1 cellular context compared by ENCODE assay signal in the genomic region with DNA sequence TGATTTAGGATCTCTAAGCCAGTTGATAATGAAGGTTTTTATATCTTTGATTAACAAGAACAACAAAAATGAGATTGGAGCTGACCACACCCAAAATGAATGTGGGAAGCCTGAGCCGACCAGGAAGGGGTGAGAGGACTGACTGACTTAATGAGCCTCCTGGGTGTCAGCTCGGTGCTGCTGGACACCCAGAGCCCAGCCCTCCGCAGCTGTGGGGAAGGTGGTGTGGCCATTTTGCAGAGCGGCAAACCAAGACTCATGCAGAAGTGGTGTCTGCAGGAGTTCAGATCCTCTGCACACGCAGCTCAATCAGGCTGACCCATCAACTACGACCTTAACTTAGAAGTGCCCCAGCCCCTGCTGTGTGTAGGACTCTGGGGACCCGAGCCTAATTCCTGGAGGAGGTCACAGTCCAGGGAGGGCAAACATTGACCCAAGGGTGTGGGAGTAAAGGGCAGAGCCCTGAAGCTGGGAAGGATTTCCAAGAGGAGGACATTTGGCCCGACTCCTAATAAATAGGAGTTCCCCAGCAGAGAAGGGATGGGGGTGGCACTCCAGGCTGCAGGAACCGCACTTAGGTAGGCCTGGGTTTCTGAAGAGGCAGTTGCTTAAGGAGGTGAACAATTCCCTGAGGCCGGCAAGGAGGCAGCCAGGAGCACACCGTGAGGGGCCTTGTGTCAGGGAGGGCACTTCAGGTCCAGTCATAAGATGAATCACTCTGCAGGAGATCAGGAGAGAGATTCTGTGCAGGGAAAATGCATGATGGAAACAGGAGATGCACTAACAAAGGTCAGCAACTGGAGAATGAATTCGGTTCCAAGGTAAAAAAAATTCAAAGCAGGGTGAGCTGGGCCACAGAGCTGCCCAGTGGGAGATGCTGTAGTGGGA.
A peak's percentile ranks its signal among the peaks of the same experiment; 100 is the strongest.
TF ChIP-seq lines count a peak whose summit lies in the region.

No MANE protein-coding gene starts in this region.

TF ChIP-seq in IMR-90, 13 proteins besides CTCF, POLR2A, EP300 and RAD21:
- TF ChIP-seq FOS (IDR thresholded peaks at IDR 0.05; ENCODE audit: low read depth, low read length): 0 out of 2 replicates have a peak, but pooled peaks have one; percentile 17
- TF ChIP-seq MAZ (IDR thresholded peaks at IDR 0.05; ENCODE audit: borderline replicate concordance, low read depth, low read length): no peak
TF ChIP-seq in IMR-90: peak in this region for 1.
